Comparison of ENCODE assay signal across 1 cellular context in genomic region chr3:184154909-184155643, GRCh38.
TF ChIP-seq lines count a peak whose summit lies in the region.

Gene DVL3 (plus strand): TSS chr3:184155377. CDS start chr3:184155636, 259 bp downstream.

TF ChIP-seq in K562, 482 proteins besides CTCF, POLR2A, EP300 and RAD21 (continued from another document and continues in another):
- TF ChIP-seq VEZF1 (CRISPR knock-in tag; IDR thresholded peaks at IDR 0.05), result peak; percentile 88
- no peak for TF ChIP-seq FOXO4 (CRISPR knock-in tag; IDR thresholded peaks at IDR 0.05)
- no peak for TF ChIP-seq ZSCAN32 (CRISPR knock-in tag; IDR thresholded peaks at IDR 0.05)
- no peak for TF ChIP-seq ZNF253 (CRISPR knock-in tag; conservative IDR thresholded peaks at IDR 0.05)
- no peak for TF ChIP-seq PYGO2 (tag; IDR thresholded peaks at IDR 0.05)
- no peak for TF ChIP-seq ZNF655 (CRISPR knock-in tag; IDR thresholded peaks at IDR 0.05)
- no peak for TF ChIP-seq CREB3L1 (IDR thresholded peaks at IDR 0.05; ENCODE audit: borderline replicate concordance, low read depth)
- TF ChIP-seq MEF2D (tag; conservative IDR thresholded peaks at IDR 0.05; ENCODE audit: low read depth), result no peak
- TF ChIP-seq ZNF512 (tag; IDR thresholded peaks at IDR 0.05), result no peak
- no peak for TF ChIP-seq ZNF217 (CRISPR knock-in tag; IDR thresholded peaks at IDR 0.05)
- peak; percentile 26; the same call in 1 of the 2 replicates for TF ChIP-seq PML (IDR thresholded peaks at IDR 0.05; ENCODE audit: low read length)
- TF ChIP-seq ILK (tag; IDR thresholded peaks at IDR 0.05; ENCODE audit: borderline replicate concordance, low read depth), result no peak
- TF ChIP-seq FOXK1 (CRISPR knock-in tag; IDR thresholded peaks at IDR 0.05; ENCODE audit: borderline replicate concordance), result no peak
- TF ChIP-seq CBX3 (IDR thresholded peaks at IDR 0.05; ENCODE audit: borderline replicate concordance in 1 of 2, low read length in 2 of 2), result no peak
- 0 out of 2 replicates have a peak, but pooled peaks have one; percentile 7 for TF ChIP-seq JUN (IDR thresholded peaks at IDR 0.05; ENCODE audit: borderline replicate concordance, low read depth, low read length)
- TF ChIP-seq JUN (CRISPR knock-in tag; IDR thresholded peaks at IDR 0.05; ENCODE audit: borderline replicate concordance), result no peak
- no peak for TF ChIP-seq MCM2 (IDR thresholded peaks at IDR 0.05; ENCODE audit: low read depth)
- no peak for TF ChIP-seq RBM22 (IDR thresholded peaks at IDR 0.05; ENCODE audit: low read depth, low read length, poor library complexity, severe bottlenecking)
- TF ChIP-seq NONO (IDR thresholded peaks at IDR 0.05; ENCODE audit: low read depth in 2 of 2, low read length in 1 of 2), result no peak; a peak in 1 of 4 replicates
- no peak for TF ChIP-seq ZNF232 (CRISPR knock-in tag; IDR thresholded peaks at IDR 0.05)
- no peak for TF ChIP-seq ZNF75A (CRISPR knock-in tag; IDR thresholded peaks at IDR 0.05)
- no peak for TF ChIP-seq HOXB6 (CRISPR knock-in tag; IDR thresholded peaks at IDR 0.05; ENCODE audit: borderline replicate concordance)
- 0 out of 4 replicates have a peak, but pooled peaks of 1 of the 2 experiments have one; percentile 9 for TF ChIP-seq TBL1XR1 (IDR thresholded peaks at IDR 0.05; ENCODE audit: low read length in 2 of 2)
- TF ChIP-seq ZNF121 (CRISPR knock-in tag; conservative IDR thresholded peaks at IDR 0.05), result no peak
- no peak for TF ChIP-seq TEAD4 (IDR thresholded peaks at IDR 0.05; ENCODE audit: low read length)
- TF ChIP-seq TEAD4 (CRISPR knock-in tag; IDR thresholded peaks at IDR 0.05; ENCODE audit: borderline replicate concordance), result no peak
- TF ChIP-seq E2F4 (CRISPR knock-in tag; IDR thresholded peaks at IDR 0.05; ENCODE audit: low read depth), result no peak
- peak in 2 of 3 experiments; percentile 13 to 35 for TF ChIP-seq YY1 (IDR thresholded peaks at IDR 0.05; ENCODE audit: borderline replicate concordance in 1 of 3, control insufficient read depth in 1 of 3, extremely low read depth in 1 of 3, insufficient read depth in 3 of 3, insufficient read length in 1 of 3, insufficient replicate concordance in 2 of 3, low read depth in 1 of 3, low read length in 2 of 3)
- TF ChIP-seq SNIP1 (IDR thresholded peaks at IDR 0.05; ENCODE audit: low read depth), result no peak
- no peak; the same call in 1 of the 2 replicates for TF ChIP-seq SP1 (CRISPR knock-in tag; IDR thresholded peaks at IDR 0.05)
- 0 out of 2 replicates have a peak, but pooled peaks have one; percentile 5 for TF ChIP-seq SMARCA5 (IDR thresholded peaks at IDR 0.05)
- TF ChIP-seq ZNF436 (CRISPR knock-in tag; IDR thresholded peaks at IDR 0.05), result no peak
- no peak for TF ChIP-seq ZNF277 (CRISPR knock-in tag; IDR thresholded peaks at IDR 0.05; ENCODE audit: borderline replicate concordance)
- TF ChIP-seq HBP1 (CRISPR knock-in tag; IDR thresholded peaks at IDR 0.05), result no peak
- TF ChIP-seq ZNF518B (CRISPR knock-in tag; IDR thresholded peaks at IDR 0.05), result no peak
- TF ChIP-seq ZNF79 (CRISPR knock-in tag; IDR thresholded peaks at IDR 0.05; ENCODE audit: low read depth), result no peak
- TF ChIP-seq ZNF717 (CRISPR knock-in tag; IDR thresholded peaks at IDR 0.05), result no peak
- TF ChIP-seq ETS2 (tag; IDR thresholded peaks at IDR 0.05; ENCODE audit: borderline replicate concordance, poor library complexity, severe bottlenecking), result no peak
- no peak for TF ChIP-seq GTF2A2 (tag; IDR thresholded peaks at IDR 0.05)
- no peak for TF ChIP-seq ZNF740 (CRISPR knock-in tag; IDR thresholded peaks at IDR 0.05)
- TF ChIP-seq ZNF740 (tag; IDR thresholded peaks at IDR 0.05), result no peak
- TF ChIP-seq HDAC8 (tag; IDR thresholded peaks at IDR 0.05), result no peak
- TF ChIP-seq ZFP91 (CRISPR knock-in tag; IDR thresholded peaks at IDR 0.05), result no peak
